ENCODE assay signal across 16 cellular contexts in the genomic region with DNA sequence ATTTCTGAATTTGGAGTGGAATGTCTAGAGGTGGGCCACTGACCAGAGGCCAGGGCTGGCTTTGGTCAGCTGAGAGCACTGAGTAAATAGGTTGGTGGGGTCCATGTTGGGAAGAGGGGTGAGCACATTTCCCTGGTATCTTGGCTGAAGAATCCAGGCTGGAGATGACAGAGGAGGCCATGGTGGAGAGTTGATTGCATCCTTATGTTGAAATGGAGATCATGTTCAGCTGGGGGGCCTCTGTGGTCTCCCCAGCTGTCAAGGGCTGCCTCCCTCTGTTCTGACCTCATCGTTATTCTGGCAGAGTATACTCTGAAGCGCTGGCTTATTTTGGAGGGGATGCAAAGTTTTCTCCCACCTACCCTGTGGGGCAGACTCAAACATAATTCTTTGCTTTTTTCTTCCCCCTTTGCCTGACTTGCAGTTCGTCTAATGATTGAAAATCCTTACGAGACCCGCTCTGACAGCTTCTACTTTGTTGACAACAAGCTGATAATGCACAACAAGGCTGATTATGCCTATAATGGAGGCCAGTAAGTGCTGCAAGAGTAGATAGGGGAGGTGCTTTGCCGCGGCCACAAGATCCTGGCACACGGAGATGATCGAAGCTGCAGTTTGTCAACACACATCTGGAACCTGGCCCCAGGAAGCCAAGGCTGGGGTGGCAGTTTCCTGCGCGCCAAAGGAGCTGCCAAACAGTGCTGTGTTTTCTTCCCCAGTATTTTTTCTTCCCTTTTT. TPM values are rescaled to one million over a fixed set of nuclear protein-coding genes. Genes with fewer than 3 reads are reported as not detected.
A peak's percentile ranks its signal among the peaks of the same experiment; 100 is the strongest.
DNase-seq lines count a peak whose midpoint lies in the region; ATAC-seq, FAIRE-seq and TF ChIP-seq lines count a peak whose summit lies in the region.
"Had no signal": no experiment of that assay in that cellular context is flagged by ENCODE, and none has a peak within 500 bp of the region (broad histone marks: within the 10 kb centered on the region; RNA-seq: fewer than 3 reads in every experiment).

No MANE protein-coding gene starts in this region.

- no peak for ATAC-seq in GM18502 (IDR thresholded peaks at IDR 0.05; ENCODE audit: poor library complexity, unreplicated experiment)
- no peak for ATAC-seq in GM21529 (IDR thresholded peaks at IDR 0.05; ENCODE audit: unreplicated experiment)
- ATAC-seq: GM23338 had no signal

- peak overlapping the region in 1 of 2 donors; percentile 7 for H3K9ac ChIP-seq in mucosa of rectum (ENCODE audit: low read depth in 1 of 2, low read length in 2 of 2)

- peaks cover 4% of the 10 kb centered on the region for H3K4me1 Mint-ChIP-seq in brain

- H3K4me3 ChIP-seq in AG04450 (ENCODE audit: low read depth, low read length), result no peak overlapping the region
- H3K4me3 ChIP-seq in mucosa of rectum (ENCODE audit: low read length in 2 of 2), result peak overlapping the region in 1 of 2 donors; percentile 51
- H3K4me3 ChIP-seq: esophagus muscularis mucosa, GM23338 had no signal

- H3K27me3 ChIP-seq in AG04450 (ENCODE audit: control insufficient read depth, insufficient read depth, low read length) (no peaks in the 10 kb centered on the region), mucosa of rectum (ENCODE audit: control insufficient read depth in 2 of 2, insufficient read depth in 2 of 2, low read length in 2 of 2) (no peaks in the 10 kb centered on the region)
- H3K27me3 ChIP-seq: esophagus muscularis mucosa had no signal

- H3K36me3 Mint-ChIP-seq in brain, result peaks cover 69% of the 10 kb centered on the region

- peaks cover 6% of the 10 kb centered on the region for H3K27me3 Mint-ChIP-seq in brain

- in situ Hi-C loops in G401 (cut with HindIII; ENCODE audit: low sequenced_read_pairs), result no loop called here

- H3K36me3 ChIP-seq in mucosa of rectum (ENCODE audit: control insufficient read depth in 2 of 2, insufficient read depth in 2 of 2, low read length in 2 of 2), result peaks cover 54 to 65% of the 10 kb centered on the region in 2 donors

- TF ChIP-seq CTCF in AG04450 (IDR thresholded peaks at IDR 0.05; ENCODE audit: low read depth, low read length), result no peak
- no peak for TF ChIP-seq CTCF in brain (conservative IDR thresholded peaks at IDR 0.05)

- POLR2A ChIA-PET in AG04450 (lab: Yijun Ruan, JAX), result interaction anchor here (0.5 kb wide), 1 partner anchor 256 kb away, joined by 12 read pairs; no protein-coding TSS in a partner anchor

- DNase-seq in AG04450 (ENCODE audit: low read depth, low spot score) (no peak), GM19239 (ENCODE audit: insufficient read length, low spot score) (no peak), G401 (ENCODE audit: low spot score) (no peak), urothelium cell line (ENCODE audit: low spot score) (no peak)
- DNase-seq: activated naive CD4-positive, alpha-beta T cell; cerebellar nuclear complex; NCI-H1436 treated with DMSO at 0.1 percent for 48 hours; NCI-H69; stimulated activated CD4-positive, alpha-beta T cell treated with anti-CD3 and anti-CD28 coated beads, Interleukin-2, amount 100 ng/mL, for 24 hours; T-helper 9 cell had no signal

- H3K9me3 ChIP-seq in AG04450 (ENCODE audit: control insufficient read depth, insufficient read depth, low read length) (no peaks in the 10 kb centered on the region), mucosa of rectum (ENCODE audit: control insufficient read depth in 2 of 2, low read length in 2 of 2) (no peaks in the 10 kb centered on the region)
- H3K9me3 ChIP-seq: esophagus muscularis mucosa had no signal

- CTCF ChIA-PET in AG04450 (lab: Charles Lee), result interaction anchor here (0.6 to 1.3 kb wide), 3 partner anchors 136 to 340 kb away, joined by 3 to 6 read pairs (median 3); no protein-coding TSS in a partner anchor

- peaks cover 28 to 35% of the 10 kb centered on the region in 2 donors for H3K4me1 ChIP-seq in mucosa of rectum (ENCODE audit: control insufficient read depth in 2 of 2, insufficient read depth in 2 of 2, low read length in 2 of 2)

- no peaks in the 10 kb centered on the region for H3K9me3 Mint-ChIP-seq in brain
- H3K9me3 Mint-ChIP-seq: GM23338 had no signal

- FAIRE-seq in GM19239 (lab: Jason Lieb, UNC) (peak; percentile 35), urothelium cell line (lab: Jason Lieb, UNC) (no peak)

- H3K27ac ChIP-seq in AG04450 (ENCODE audit: low read depth, low read length) (peak overlapping the region; percentile 52), mucosa of rectum (ENCODE audit: low read depth in 2 of 2, low read length in 2 of 2) (peak overlapping the region; percentile 71 to 78)

- H3K4me3 Mint-ChIP-seq in brain, result no peak overlapping the region
- H3K4me3 Mint-ChIP-seq: GM23338 had no signal

- H3K27ac Mint-ChIP-seq in brain, result peak overlapping the region in 4 of 5 experiments; percentile 1 to 62 (median 48)
- H3K27ac Mint-ChIP-seq: GM23338 had no signal

RNA-seq across cellular contexts. Expression of a gene that starts 6.0 kb away (rescaled TPM):
- polyA plus RNA-seq in AG04450 (2011; rRNA removed) (4.0 and 5.5 TPM in 2 replicates), brain (ENCODE audit: insufficient read depth, low read depth, low replicate concordance) (28.2 TPM)
- polyA minus RNA-seq in AG04450 (2011; rRNA and poly(A)+ RNA removed), result 1.8 and 2.1 TPM in 2 replicates
- 9.3 and 11.4 TPM in 2 replicates for total RNA-seq in G401 (2014; rRNA removed; shearing (Covaris generic))

RNA-seq across cellular contexts. Expression of a gene that starts 9.4 kb away (rescaled TPM):
- polyA plus RNA-seq in AG04450 (2011; rRNA removed) (35.7 and 41.9 TPM in 2 replicates), brain (ENCODE audit: insufficient read depth, low read depth, low replicate concordance) (27.8 TPM)
- 28.7 and 33.4 TPM in 2 replicates for polyA minus RNA-seq in AG04450 (2011; rRNA and poly(A)+ RNA removed)
- total RNA-seq in G401 (2014; rRNA removed; shearing (Covaris generic)), result 47.0 and 53.8 TPM in 2 replicates

RNA-seq across cellular contexts. Expression of a gene that starts 32.7 kb away (rescaled TPM):
- polyA plus RNA-seq in AG04450 (2011; rRNA removed) (76.7 and 84.2 TPM in 2 replicates), brain (ENCODE audit: insufficient read depth, low read depth, low replicate concordance) (56.5 TPM)
- polyA minus RNA-seq in AG04450 (2011; rRNA and poly(A)+ RNA removed), result 82.4 and 110 TPM in 2 replicates
- total RNA-seq in G401 (2014; rRNA removed; shearing (Covaris generic)), result 85.9 and 106 TPM in 2 replicates
